In the genomic region with DNA sequence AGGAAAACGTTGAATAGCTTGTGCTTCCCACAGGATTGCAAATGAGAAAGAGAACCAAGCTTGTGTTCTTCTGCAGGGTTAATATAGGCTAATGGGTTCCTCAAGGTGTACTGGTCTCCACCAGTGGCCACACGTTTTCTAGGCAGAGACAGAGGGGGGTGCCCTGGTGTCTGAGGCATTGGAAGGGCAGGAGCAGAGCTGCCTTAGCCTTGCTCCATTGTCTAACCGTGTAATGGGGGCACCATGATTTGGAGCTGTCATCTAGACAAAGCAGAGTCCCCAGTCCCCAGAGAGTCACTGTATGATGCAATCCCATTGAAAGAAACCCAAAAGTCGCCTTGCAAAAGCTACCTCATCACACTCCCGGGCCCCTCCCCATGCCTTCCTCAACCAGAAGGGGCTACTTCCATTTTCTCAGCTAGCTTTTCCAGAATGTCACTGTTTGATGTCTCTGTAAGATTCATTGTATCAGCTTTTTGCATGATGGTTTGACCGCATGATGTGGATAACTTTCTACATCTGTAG, we compare ENCODE assay signal across 1 cellular context.
A peak's percentile ranks its signal among the peaks of the same experiment; 100 is the strongest.
TF ChIP-seq lines count a peak whose summit lies in the region.

No MANE protein-coding gene starts in this region.

TF ChIP-seq in IMR-90, 13 proteins besides CTCF, POLR2A, EP300 and RAD21:
- no peak for TF ChIP-seq FOS (IDR thresholded peaks at IDR 0.05; ENCODE audit: low read depth, low read length)
- 0 out of 2 replicates have a peak, but pooled peaks have one; percentile 13 for TF ChIP-seq CEBPB (IDR thresholded peaks at IDR 0.05; ENCODE audit: low read depth, low read length)
